ENCODE assay signal across 8 cellular contexts in the genomic region with DNA sequence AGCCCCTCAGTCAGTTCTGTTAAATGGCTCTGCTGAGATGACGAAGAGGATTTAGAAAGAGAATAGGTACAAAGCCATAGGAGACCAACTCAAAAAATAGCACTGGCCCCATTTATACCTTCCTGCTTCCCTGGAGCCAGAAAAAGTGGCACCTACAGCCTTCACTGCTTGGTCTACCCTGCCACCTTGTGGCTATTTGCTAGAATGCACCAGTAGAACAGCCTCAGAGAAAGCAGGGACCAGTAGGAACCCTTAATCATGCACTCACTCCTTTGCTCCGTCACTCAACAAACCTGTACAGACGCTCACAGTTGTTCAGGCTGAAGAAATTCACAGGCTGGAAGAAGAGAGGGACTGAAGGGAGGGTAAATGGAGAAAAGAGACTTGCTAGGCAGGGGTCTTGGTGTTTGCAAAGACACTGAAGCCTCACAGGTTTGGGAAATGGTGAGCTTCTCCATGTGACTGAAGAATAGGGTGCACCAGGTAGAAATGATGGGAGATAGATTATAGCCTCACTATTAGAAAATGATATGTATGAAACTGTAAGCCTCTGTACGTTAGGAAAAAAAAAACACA. TPM values are rescaled to one million over a fixed set of nuclear protein-coding genes. Genes with fewer than 3 reads are reported as not detected.
DNase-seq lines count a peak whose midpoint lies in the region; ATAC-seq and TF ChIP-seq lines count a peak whose summit lies in the region.

No MANE protein-coding gene starts in this region.

- CTCF ChIA-PET in Panc1 (lab: Charles Lee) = interaction anchor here (0.8 to 2.3 kb wide), 3 partner anchors 35 to 494 kb away, joined by 3 to 13 read pairs (median 4); no protein-coding TSS in a partner anchor

- H3K27ac ChIP-seq in GM23248 (no peak overlapping the region), Panc1 (ENCODE audit: low read length) (no peak overlapping the region), tibial nerve (no peak overlapping the region)

- no peaks in the 10 kb centered on the region for H4K20me1 ChIP-seq in GM23248 (ENCODE audit: insufficient read depth)

- in situ Hi-C loops in GM23248 (cut with MboI) (loop anchor here (25.0 kb wide), 1 partner anchor 1102 kb away; the partner anchor contains the start of gene AHSG), Panc1 (cut with HindIII; ENCODE audit: low pct_unique_long_range_greater_than_20kb, low sequenced_read_pairs) (no loop called here)

- H3K79me2 ChIP-seq in GM23248 (ENCODE audit: insufficient read depth) = no peaks in the 10 kb centered on the region

- no peak overlapping the region for H2AFZ ChIP-seq in GM23248

- no peaks in the 10 kb centered on the region for H3K36me3 ChIP-seq in GM23248 (ENCODE audit: low read depth)
- no peaks in the 10 kb centered on the region for H3K36me3 ChIP-seq in Panc1 (ENCODE audit: control insufficient read depth, insufficient read depth, low read length)
- H3K36me3 ChIP-seq in tibial nerve = no peaks in the 10 kb centered on the region

- H3F3A ChIP-seq in GM23248 (ENCODE audit: insufficient read depth) = no peaks in the 10 kb centered on the region

- no peak for TF ChIP-seq POLR2A in tibial nerve (IDR thresholded peaks at IDR 0.05)

- no peaks in the 10 kb centered on the region for H3K27me3 ChIP-seq in GM23248 (replicated peaks; ENCODE audit: insufficient read depth)
- no peaks in the 10 kb centered on the region for H3K27me3 ChIP-seq in Panc1 (ENCODE audit: control insufficient read depth, insufficient read depth, low read length)
- H3K27me3 ChIP-seq in tibial nerve = no peaks in the 10 kb centered on the region

- ATAC-seq in Panc1 = peak; percentile 96

- POLR2A ChIA-PET in Panc1 (lab: Charles Lee) = no interaction called here

- H3K9ac ChIP-seq in GM23248 = no peak overlapping the region

- no peak overlapping the region for H3K4me3 ChIP-seq in GM23248
- H3K4me3 ChIP-seq in LNCaP clone FGC (ENCODE audit: low read depth, low read length) = no peak overlapping the region
- H3K4me3 ChIP-seq in Panc1 (ENCODE audit: low read depth in 2 of 2, low read length in 2 of 2) = no peak overlapping the region
- no peak overlapping the region for H3K4me3 ChIP-seq in fibroblast of mammary gland (ENCODE audit: control insufficient read depth, low read depth, low read length)
- no peak overlapping the region for H3K4me3 ChIP-seq in tibial nerve

- no peak overlapping the region for H3K4me2 ChIP-seq in GM23248 (ENCODE audit: unreplicated experiment)

- 5 to 12% methylated on average over 4 of the region's 4 CpGs for WGBS in GM23248 (ENCODE audit: low coverage in 1 of 2, low lambda C conversion rate in 2 of 2, missing lambda C conversion rate in 2 of 2), 2 experiments
- 15 to 22% methylated on average over 4 of the region's 4 CpGs for WGBS in tibial nerve, 2 donors

- TF ChIP-seq CTCF in LNCaP clone FGC (IDR thresholded peaks at IDR 0.05; ENCODE audit: control insufficient read depth, extremely low read depth, insufficient read depth) (peak; percentile 95), Panc1 (IDR thresholded peaks at IDR 0.05) (peak; percentile 92), fibroblast of mammary gland (conservative IDR thresholded peaks at IDR 0.05; ENCODE audit: control insufficient read depth, insufficient read depth, low read depth, low read length) (peak; percentile 98), tibial nerve (IDR thresholded peaks at IDR 0.05) (peak; percentile 83 to 91 (median 89))

- no peak for TF ChIP-seq EP300 in tibial nerve (IDR thresholded peaks at IDR 0.05)

- intact Hi-C loops in Panc1 (cut with micrococcal nuclease; ENCODE audit: unreplicated experiment) = loop anchor here (1.0 to 10.0 kb wide), 5 partner anchors 35 to 880 kb away; no protein-coding TSS in a partner anchor

- no TSS peak for BruUV-seq in Panc1 (replicated peaks; lab: Mats Ljungman, UMichigan)

- no peaks in the 10 kb centered on the region for H3K9me3 ChIP-seq in GM23248 (ENCODE audit: low read depth)
- no peaks in the 10 kb centered on the region for H3K9me3 ChIP-seq in Panc1 (ENCODE audit: control insufficient read depth, insufficient read depth, low read depth, low read length)
- no peaks in the 10 kb centered on the region for H3K9me3 ChIP-seq in tibial nerve

- no peaks in the 10 kb centered on the region for H3K4me1 ChIP-seq in GM23248 (ENCODE audit: insufficient read depth)
- H3K4me1 ChIP-seq in Panc1 (ENCODE audit: control insufficient read depth, insufficient read depth, low read length) = no peaks in the 10 kb centered on the region
- H3K4me1 ChIP-seq in tibial nerve = no peaks in the 10 kb centered on the region

- no peaks in the 10 kb centered on the region for H3K9me2 ChIP-seq in GM23248 (ENCODE audit: insufficient read depth)

- DNase-seq in EH (ENCODE audit: low read depth) = peak; percentile 80
- peak; percentile 78 for DNase-seq in GM23248
- DNase-seq in LNCaP clone FGC (ENCODE audit: low read depth) = peak; percentile 33
- DNase-seq in Panc1 (ENCODE audit: low read depth, low spot score) = peak; percentile 74
- DNase-seq in activated T-cell treated with anti-CD3 and anti-CD28 coated beads, Interleukin-2, amount 50 U/mL, for 48 hours = peak; percentile 83 to 84
- DNase-seq in fibroblast of mammary gland (ENCODE audit: low read depth) = peak; percentile 76
- peak in 49 of 56 donors; percentile 10 to 84 (median 41) for DNase-seq in nucleus accumbens (lab: John Stamatoyannopoulos, UW)
- DNase-seq in tibial nerve (ENCODE audit: low spot score in 2 of 2) = peak; percentile 63 to 92

RNA-seq across cellular contexts. Expression of gene RTP2, which starts 12.1 kb away (rescaled TPM):
- total RNA-seq in GM23248 (2014; rRNA removed; shearing (Covaris generic)) = not detected in 2 replicates
- not detected in 2 replicates for polyA plus RNA-seq in GM23248 (2016; fragmentation: Nextera tagmentation; extraction: Ambion mirVana)
- not detected for total RNA-seq in Panc1 (2021; ENCODE audit: unreplicated experiment)
- not detected for polyA plus RNA-seq in Panc1 (2012; ENCODE audit: insufficient read length)
- not detected for total RNA-seq in tibial nerve

RNA-seq across cellular contexts. Expression of gene BCL6, which starts 30.8 kb away (rescaled TPM):
- total RNA-seq in GM23248 (2014; rRNA removed; shearing (Covaris generic)) = 32.3 and 61.6 TPM in 2 replicates
- polyA plus RNA-seq in GM23248 (2016; fragmentation: Nextera tagmentation; extraction: Ambion mirVana) = 6.3 and 8.7 TPM in 2 replicates
- total RNA-seq in Panc1 (2021; ENCODE audit: unreplicated experiment) (21.5 TPM), tibial nerve (100 to 1,000 TPM; 272 to 500 (median 305) TPM)
- 25.3 TPM for polyA plus RNA-seq in Panc1 (2012; ENCODE audit: insufficient read length)

RNA-seq across cellular contexts. Expression of gene SST, which starts 44.3 kb away (rescaled TPM):
- total RNA-seq in GM23248 (2014; rRNA removed; shearing (Covaris generic)) = 1.6 TPM in 1 of 2 replicates, not detected in the other
- polyA plus RNA-seq in GM23248 (2016; fragmentation: Nextera tagmentation; extraction: Ambion mirVana) = 3.1 and 3.2 TPM in 2 replicates
- total RNA-seq in Panc1 (2021; ENCODE audit: unreplicated experiment) (not detected), tibial nerve (not detected)
- not detected for polyA plus RNA-seq in Panc1 (2012; ENCODE audit: insufficient read length)

Comparison
In these comparisons a context has a peak if more than half of its experiments do, and no peak if none do; other contexts are left out.
1. DNase-seq: peak in every context shown above with its lines; median percentile 84 in activated T-cell treated with anti-CD3 and anti-CD28 coated beads, Interleukin-2, amount 50 U/mL, for 48 hours; 80 in EH; 78 in GM23248; 78 in tibial nerve; 76 in fibroblast of mammary gland; 74 in Panc1; 41 in nucleus accumbens; 33 in LNCaP clone FGC.